Comparison of ENCODE assay signal across 13 cellular contexts in genomic region chr5:76807296-76807695, GRCh38. TPM values are rescaled to one million over a fixed set of nuclear protein-coding genes. Genes with fewer than 3 reads are reported as not detected.
DNase-seq lines count a peak whose midpoint lies in the region; ATAC-seq, FAIRE-seq and TF ChIP-seq lines count a peak whose summit lies in the region.
"Had no signal": no experiment of that assay in that cellular context is flagged by ENCODE, and none has a peak within 500 bp of the region (broad histone marks: within the 10 kb centered on the region; RNA-seq: fewer than 3 reads in every experiment).

No MANE protein-coding gene starts in this region.

- in situ Hi-C loops in mammary epithelial cell (cut with MboI; ENCODE audit: low sequenced_read_pairs in 2 of 2): no loop called here

- CTCF ChIA-PET in A549 (lab: Yijun Ruan, JAX): interaction anchor here (1.0 to 5.0 kb wide), 8 partner anchors 10 to 270 kb away, joined by 3 to 33 read pairs (median 6); partner anchors contain the start of gene F2RL1
- CTCF ChIA-PET in mammary epithelial cell (lab: Charles Lee; ENCODE audit: low non-redundant PET): interaction anchor here (0.7 kb wide), 1 partner anchor 28 kb away, joined by 3 read pairs; no protein-coding TSS in a partner anchor

- TF ChIP-seq RAD21 in A549 (conservative IDR thresholded peaks at IDR 0.05 in 1 of 2, IDR thresholded peaks at IDR 0.05 in 1 of 2): no peak

- no peak overlapping the region for H2AFZ ChIP-seq in mammary epithelial cell (ENCODE audit: low read depth, low read length)

- TF ChIP-seq POLR2A in A549 (IDR thresholded peaks at IDR 0.05; ENCODE audit: low read length) (no peak), esophagus muscularis mucosa (IDR thresholded peaks at IDR 0.05; ENCODE audit: low read depth) (no peak)

- H3K27ac ChIP-seq in A549: peak overlapping the region; percentile 84 to 98
- peak overlapping the region; percentile 34 for H3K27ac ChIP-seq in mammary epithelial cell (ENCODE audit: insufficient read depth, low read depth, low read length)
- H3K27ac ChIP-seq in esophagus muscularis mucosa (replicated peaks in 1 of 4): no peak overlapping the region

- H3K36me3 ChIP-seq in mammary epithelial cell (ENCODE audit: insufficient read depth, low read length) (no peaks in the 10 kb centered on the region), esophagus muscularis mucosa (no peaks in the 10 kb centered on the region)
- H3K36me3 ChIP-seq: heart left ventricle had no signal

- peak in 1 of 2 experiments; percentile 0; a peak in 1 of 6 replicates for ATAC-seq in A549

- BruUV-seq in mammary epithelial cell (replicated peaks; lab: Mats Ljungman, UMichigan): no TSS peak

- intact Hi-C loops in mammary epithelial cell (cut with micrococcal nuclease): no loop called here
- intact Hi-C loops in posterior cingulate gyrus (cut with DNase I): no loop called here
- intact Hi-C loops in esophagus muscularis mucosa (cut with DNase I): no loop called here

- DNase-seq in A549 (ENCODE audit: low read depth in 1 of 2, low spot score in 1 of 2) (peak in 1 of 2 experiments; percentile 73), HT1080 (ENCODE audit: low read depth) (peak; percentile 89), mammary epithelial cell (peak; percentile 85), iris pigment epithelial cell (ENCODE audit: low read depth) (peak; percentile 92), posterior cingulate gyrus (no peak), esophagus muscularis mucosa (ENCODE audit: extremely low spot score) (no peak), OCI-M2 (lab: John Stamatoyannopoulos, UW; ENCODE audit: unreplicated experiment) (no peak)
- no peak for DNase-seq in activated T-cell treated with anti-CD3 and anti-CD28 coated beads, Interleukin-2, amount 50 U/mL, for 24 hours
- DNase-seq: activated CD4-positive, alpha-beta T cell treated with anti-CD3 and anti-CD28 coated beads, Interleukin-2, amount 50 U/mL, for 4 hours; heart left ventricle; NCI-H1092 had no signal

- no peaks in the 10 kb centered on the region for H3K9me3 ChIP-seq in A549
- H3K9me3 ChIP-seq in mammary epithelial cell (replicated peaks; ENCODE audit: insufficient read depth, low read length): no peaks in the 10 kb centered on the region
- no peaks in the 10 kb centered on the region for H3K9me3 ChIP-seq in esophagus muscularis mucosa
- H3K9me3 ChIP-seq: heart left ventricle had no signal

- POLR2A ChIA-PET in A549 (lab: Yijun Ruan, JAX): interaction anchor here (3.6 to 5.1 kb wide), 2 partner anchors 15 to 16 kb away, joined by 48 to 218 read pairs; partner anchors contain the start of gene F2RL1

- H3K27ac Mint-ChIP-seq in activated T-cell treated with anti-CD3 and anti-CD28 coated beads, Interleukin-2, amount 50 U/mL, for 24 hours: no peak overlapping the region

- peak in 1 of 2 experiments; percentile 60; a peak in 1 of 5 replicates for TF ChIP-seq EP300 in A549 (IDR thresholded peaks at IDR 0.05)
- no peak for TF ChIP-seq EP300 in esophagus muscularis mucosa (IDR thresholded peaks at IDR 0.05)

- H3K9me3 Mint-ChIP-seq in activated T-cell treated with anti-CD3 and anti-CD28 coated beads, Interleukin-2, amount 50 U/mL, for 24 hours: no peaks in the 10 kb centered on the region

- H3K4me3 Mint-ChIP-seq in activated T-cell treated with anti-CD3 and anti-CD28 coated beads, Interleukin-2, amount 50 U/mL, for 24 hours: no peak overlapping the region

- H3K4me3 ChIP-seq in A549 (peak overlapping the region; percentile 22; the same call in 1 of the 3 replicates), mammary epithelial cell (replicated peaks in 1 of 3; ENCODE audit: insufficient read depth in 1 of 3, low read depth in 2 of 3, low read length in 3 of 3) (no peak overlapping the region), esophagus muscularis mucosa (no peak overlapping the region)
- H3K4me3 ChIP-seq: heart left ventricle had no signal

- H3K79me2 ChIP-seq in mammary epithelial cell (ENCODE audit: insufficient read depth, low read length): no peaks in the 10 kb centered on the region

- H3K4me2 ChIP-seq in A549: peak overlapping the region; percentile 79
- H3K4me2 ChIP-seq in mammary epithelial cell (ENCODE audit: insufficient read depth, low read depth, low read length): no peak overlapping the region

- TF ChIP-seq CTCF in A549 (IDR thresholded peaks at IDR 0.05) (no peak), mammary epithelial cell (conservative IDR thresholded peaks at IDR 0.05 in 1 of 2, IDR thresholded peaks at IDR 0.05 in 1 of 2; ENCODE audit: extremely low read depth in 1 of 2, insufficient read depth in 1 of 2, low read depth in 1 of 2, low read length in 2 of 2) (no peak), esophagus muscularis mucosa (IDR thresholded peaks at IDR 0.05) (no peak)

- peaks cover 1% of the 10 kb centered on the region for H3K4me1 Mint-ChIP-seq in activated T-cell treated with anti-CD3 and anti-CD28 coated beads, Interleukin-2, amount 50 U/mL, for 24 hours (ENCODE audit: low read depth)

- peaks cover 3% of the 10 kb centered on the region for H3K27me3 Mint-ChIP-seq in activated T-cell treated with anti-CD3 and anti-CD28 coated beads, Interleukin-2, amount 50 U/mL, for 24 hours

- H3K27me3 ChIP-seq in mammary epithelial cell (ENCODE audit: insufficient read depth, low read length): no peaks in the 10 kb centered on the region
- peaks cover 0 to 3% (median 0%) of the 10 kb centered on the region in 4 donors for H3K27me3 ChIP-seq in esophagus muscularis mucosa

- no peak overlapping the region for H3K9ac ChIP-seq in mammary epithelial cell (ENCODE audit: insufficient read depth, low read length)

- H4K20me1 ChIP-seq in mammary epithelial cell (ENCODE audit: insufficient read depth, low read length): no peaks in the 10 kb centered on the region

- no peaks in the 10 kb centered on the region for H3K36me3 Mint-ChIP-seq in activated T-cell treated with anti-CD3 and anti-CD28 coated beads, Interleukin-2, amount 50 U/mL, for 24 hours (ENCODE audit: low read depth)

- WGBS in A549 (ENCODE audit: missing lambda C conversion rate): 39% methylated on average over 3 of the region's 3 CpGs
- WGBS in mammary epithelial cell (ENCODE audit: low coverage, missing lambda C conversion rate): 61% methylated on average over 3 of the region's 3 CpGs
- 69% methylated on average over 3 of the region's 3 CpGs for WGBS in esophagus muscularis mucosa

- peak; percentile 63 for FAIRE-seq in A549 (lab: Jason Lieb, UNC)

- H3K4me1 ChIP-seq in A549: peaks cover 75% of the 10 kb centered on the region
- H3K4me1 ChIP-seq in mammary epithelial cell (ENCODE audit: insufficient read depth, low read length): peaks cover 28% of the 10 kb centered on the region
- no peaks in the 10 kb centered on the region for H3K4me1 ChIP-seq in esophagus muscularis mucosa

- dilution Hi-C loops in mammary epithelial cell (cut with HindIII; ENCODE audit: low sequenced_read_pairs): no loop called here

TF ChIP-seq in A549, 52 proteins besides CTCF, POLR2A, EP300 and RAD21 (continues in another document):
- TF ChIP-seq USF2 (IDR thresholded peaks at IDR 0.05): no peak
- TF ChIP-seq FOSB (CRISPR knock-in tag; IDR thresholded peaks at IDR 0.05): no peak
- TF ChIP-seq TFCP2L1 (CRISPR knock-in tag; IDR thresholded peaks at IDR 0.05): peak; percentile 39; the same call in 1 of the 2 replicates
- no peak for TF ChIP-seq BHLHE40 (IDR thresholded peaks at IDR 0.05; ENCODE audit: low read depth, low read length)
- no peak for TF ChIP-seq PHF8 (IDR thresholded peaks at IDR 0.05; ENCODE audit: borderline replicate concordance, low read depth)
- no peak for TF ChIP-seq ZNF302 (CRISPR knock-in tag; IDR thresholded peaks at IDR 0.05)
- TF ChIP-seq JUNB (IDR thresholded peaks at IDR 0.05): peak; percentile 69; the same call in 1 of the 2 replicates
- TF ChIP-seq HOXA7 (CRISPR knock-in tag; IDR thresholded peaks at IDR 0.05): no peak

RNA-seq across cellular contexts. Expression of gene F2RL1, which starts 11.5 kb away (rescaled TPM):
- polyA plus RNA-seq in A549 (2011; rRNA removed): 226 and 328 TPM in 2 replicates
- polyA plus RNA-seq in A549 (2012; cell fraction: cytosol; rRNA removed): 44.4 and 70.1 TPM in 2 replicates
- polyA plus RNA-seq in A549 (2012; cell fraction: nucleus; rRNA removed): 25.0 and 35.5 TPM in 2 replicates
- polyA plus RNA-seq in A549 (2017; fragmentation: RNase III; extraction: RNeasy Plus Mini Kit Qiagen cat#74134 plus additional on column Dnase treatment): 50.7 to 88.7 TPM (median 73.1 TPM) in 3 replicates
- 228 and 243 TPM in 2 replicates for polyA minus RNA-seq in A549 (2011; rRNA and poly(A)+ RNA removed)
- 20.1 and 25.9 TPM in 2 replicates for total RNA-seq in HT1080 (2014; rRNA removed; shearing (Covaris generic))
- 44.9 and 50.7 TPM in 2 replicates for polyA plus RNA-seq in HT1080 (2015; cell fraction: cytosol; rRNA removed)
- polyA plus RNA-seq in HT1080 (2015; cell fraction: nucleus; rRNA removed): 39.9 and 43.3 TPM in 2 replicates
- total RNA-seq in mammary epithelial cell: 10 to 100 TPM; 57.2 to 93.5 TPM
- 65.6 TPM for polyA plus RNA-seq in mammary epithelial cell
- 106 TPM for polyA minus RNA-seq in mammary epithelial cell
- 1 to 10 TPM in 2 of 4 donors, under 1 TPM in 2; 0.26 to 1.3 (median 0.85) TPM for total RNA-seq in esophagus muscularis mucosa

RNA-seq across cellular contexts. Expression of gene S100Z, which starts 42.5 kb away (rescaled TPM):
- polyA plus RNA-seq in A549 (2011; rRNA removed): not detected in 2 replicates
- polyA plus RNA-seq in A549 (2012; cell fraction: cytosol; rRNA removed): not detected in 2 replicates
- not detected in 2 replicates for polyA plus RNA-seq in A549 (2012; cell fraction: nucleus; rRNA removed)
- not detected in 3 replicates for polyA plus RNA-seq in A549 (2017; fragmentation: RNase III; extraction: RNeasy Plus Mini Kit Qiagen cat#74134 plus additional on column Dnase treatment)
- not detected in 2 replicates for polyA minus RNA-seq in A549 (2011; rRNA and poly(A)+ RNA removed)
- total RNA-seq in HT1080 (2014; rRNA removed; shearing (Covaris generic)): not detected in 2 replicates
- not detected in 2 replicates for polyA plus RNA-seq in HT1080 (2015; cell fraction: cytosol; rRNA removed)
- polyA plus RNA-seq in HT1080 (2015; cell fraction: nucleus; rRNA removed): not detected in 2 replicates
- total RNA-seq in mammary epithelial cell: not detected
- not detected for polyA plus RNA-seq in mammary epithelial cell
- not detected for polyA minus RNA-seq in mammary epithelial cell
- total RNA-seq in esophagus muscularis mucosa: not detected
- total RNA-seq: Right ventricle myocardium superior, ureter had no signal
- polyA plus RNA-seq: heart left ventricle had no signal

Comparison
In these comparisons a context has a peak if more than half of its experiments do, and no peak if none do; other contexts are left out.
1. DNase-seq: peak in HT1080 (single experiment), mammary epithelial cell (single experiment) and iris pigment epithelial cell (single experiment); none in posterior cingulate gyrus (0 of 10), esophagus muscularis mucosa (single experiment), OCI-M2 (single experiment) and activated T-cell treated with anti-CD3 and anti-CD28 coated beads, Interleukin-2, amount 50 U/mL, for 24 hours (single experiment).
2. H3K27ac ChIP-seq: peak in A549 (2 of 2) and mammary epithelial cell (single experiment); none in esophagus muscularis mucosa (0 of 4).